Comparison of ENCODE assay signal across 17 cellular contexts in genomic region chr16:11562411-11562810, GRCh38. TPM values are rescaled to one million over a fixed set of nuclear protein-coding genes. Genes with fewer than 3 reads are reported as not detected.
DNase-seq lines count a peak whose midpoint lies in the region; ATAC-seq and TF ChIP-seq lines count a peak whose summit lies in the region.
"Had no signal": no experiment of that assay in that cellular context is flagged by ENCODE, and none has a peak within 500 bp of the region (broad histone marks: within the 10 kb centered on the region; RNA-seq: fewer than 3 reads in every experiment).

No MANE protein-coding gene starts in this region.

- TF ChIP-seq CTCF in lower lobe of right lung (IDR thresholded peaks at IDR 0.05) (no peak), tibial nerve (IDR thresholded peaks at IDR 0.05) (no peak)

- H3K27ac Mint-ChIP-seq in activated naive CD4-positive, alpha-beta T cell treated with anti-CD3 and anti-CD28 coated beads, Interleukin-2, amount 50 U/mL, for 24 hours: no peak overlapping the region
- H3K27ac Mint-ChIP-seq in activated naive CD4-positive, alpha-beta T cell treated with anti-CD3 and anti-CD28 coated beads, Interleukin-2, amount 50 U/mL, for 72 hours: peak overlapping the region in 1 of 2 donors; percentile 88
- peak overlapping the region; percentile 90 for H3K27ac Mint-ChIP-seq in activated T-helper 1 cell treated with anti-CD3 and anti-CD28 coated beads, Interleukin-12 subunit alpha, Interleukin-12 subunit beta, Interleukin-2, Interleukin-4 antibody, amounts not matched to agents 30 ng/mL and 10 ng/mL and 1 ng/mL, durations not matched to agents 14 hours and 24 hours and 36 hours

- H3K27me3 ChIP-seq in lower lobe of right lung (ENCODE audit: low read depth): no peaks in the 10 kb centered on the region
- no peaks in the 10 kb centered on the region for H3K27me3 ChIP-seq in tibial nerve
- H3K27me3 ChIP-seq: adrenal gland had no signal

- DNase-seq in activated naive CD4-positive, alpha-beta T cell treated with anti-CD3 and anti-CD28 coated beads, Interleukin-2, amount 50 U/mL, for 72 hours (ENCODE audit: low spot score in 2 of 2): no peak
- DNase-seq in activated T-helper 1 cell treated with anti-CD3 and anti-CD28 coated beads, Interleukin-12 subunit alpha, Interleukin-12 subunit beta, Interleukin-2, Interleukin-4 antibody, amounts not matched to agents 30 ng/mL and 10 ng/mL and 1 ng/mL, durations not matched to agents 14 hours and 24 hours and 36 hours (ENCODE audit: low spot score): no peak
- DNase-seq in lower lobe of right lung (no peak), tibial nerve (ENCODE audit: low spot score in 2 of 2) (no peak), DMS153 treated with DMSO at 0.1 percent for 48 hours (lab: John Stamatoyannopoulos, UW; ENCODE audit: unreplicated experiment) (no peak)
- DNase-seq in stimulated activated CD8-positive, alpha-beta memory T cell treated with anti-CD3 and anti-CD28 coated beads, Interleukin-4, amount 100 ng/mL, for 48 hours: no peak
- DNase-seq: activated CD4-positive, alpha-beta T cell treated with anti-CD3 and anti-CD28 coated beads for 48 hours; adrenal gland; AML-193; foreskin melanocyte; KG1; left colon; NCI-H187; occipital lobe had no signal

- no peaks in the 10 kb centered on the region for H3K27me3 Mint-ChIP-seq in activated naive CD4-positive, alpha-beta T cell treated with anti-CD3 and anti-CD28 coated beads, Interleukin-2, amount 50 U/mL, for 24 hours
- H3K27me3 Mint-ChIP-seq in activated T-helper 1 cell treated with anti-CD3 and anti-CD28 coated beads, Interleukin-12 subunit alpha, Interleukin-12 subunit beta, Interleukin-2, Interleukin-4 antibody, amounts not matched to agents 30 ng/mL and 10 ng/mL and 1 ng/mL, durations not matched to agents 14 hours and 24 hours and 36 hours (ENCODE audit: insufficient read depth): no peaks in the 10 kb centered on the region

- peaks cover 89% of the 10 kb centered on the region for H3K4me1 Mint-ChIP-seq in activated naive CD4-positive, alpha-beta T cell treated with anti-CD3 and anti-CD28 coated beads, Interleukin-2, amount 50 U/mL, for 24 hours
- H3K4me1 Mint-ChIP-seq in activated T-helper 1 cell treated with anti-CD3 and anti-CD28 coated beads, Interleukin-12 subunit alpha, Interleukin-12 subunit beta, Interleukin-2, Interleukin-4 antibody, amounts not matched to agents 30 ng/mL and 10 ng/mL and 1 ng/mL, durations not matched to agents 14 hours and 24 hours and 36 hours (ENCODE audit: low read depth): peaks cover 79% of the 10 kb centered on the region

- H3K9me3 Mint-ChIP-seq in activated naive CD4-positive, alpha-beta T cell treated with anti-CD3 and anti-CD28 coated beads, Interleukin-2, amount 50 U/mL, for 24 hours: no peaks in the 10 kb centered on the region
- no peaks in the 10 kb centered on the region for H3K9me3 Mint-ChIP-seq in activated naive CD4-positive, alpha-beta T cell treated with anti-CD3 and anti-CD28 coated beads, Interleukin-2, amount 50 U/mL, for 72 hours
- no peaks in the 10 kb centered on the region for H3K9me3 Mint-ChIP-seq in activated T-helper 1 cell treated with anti-CD3 and anti-CD28 coated beads, Interleukin-12 subunit alpha, Interleukin-12 subunit beta, Interleukin-2, Interleukin-4 antibody, amounts not matched to agents 30 ng/mL and 10 ng/mL and 1 ng/mL, durations not matched to agents 14 hours and 24 hours and 36 hours

- 74 to 75% methylated on average over 7 of the region's 7 CpGs for whole genome bisulfite sequencing in tibial nerve, 2 donors

- TF ChIP-seq POLR2A in tibial nerve (IDR thresholded peaks at IDR 0.05): no peak

- H3K27ac ChIP-seq in lower lobe of right lung (peak overlapping the region; percentile 21), tibial nerve (peak overlapping the region in 3 of 4 donors; percentile 68 to 90 (median 83))

- peaks cover 59% of the 10 kb centered on the region for H3K4me1 ChIP-seq in lower lobe of right lung
- H3K4me1 ChIP-seq in tibial nerve: peaks cover 0 to 77% (median 38%) of the 10 kb centered on the region in 4 donors

- no peaks in the 10 kb centered on the region for H3K9me3 ChIP-seq in lower lobe of right lung
- no peaks in the 10 kb centered on the region for H3K9me3 ChIP-seq in tibial nerve
- H3K9me3 ChIP-seq: adrenal gland had no signal

- H3K4me3 Mint-ChIP-seq in activated naive CD4-positive, alpha-beta T cell treated with anti-CD3 and anti-CD28 coated beads, Interleukin-2, amount 50 U/mL, for 24 hours: peak overlapping the region; percentile 87
- H3K4me3 Mint-ChIP-seq in activated T-helper 1 cell treated with anti-CD3 and anti-CD28 coated beads, Interleukin-12 subunit alpha, Interleukin-12 subunit beta, Interleukin-2, Interleukin-4 antibody, amounts not matched to agents 30 ng/mL and 10 ng/mL and 1 ng/mL, durations not matched to agents 14 hours and 24 hours and 36 hours: no peak overlapping the region

- H3K4me3 ChIP-seq in lower lobe of right lung: no peak overlapping the region
- no peak overlapping the region for H3K4me3 ChIP-seq in tibial nerve
- H3K4me3 ChIP-seq: adrenal gland had no signal

- intact Hi-C loops in activated T-helper 1 cell treated with anti-CD3 and anti-CD28 coated beads, Interleukin-12 subunit alpha, Interleukin-12 subunit beta, Interleukin-2, Interleukin-4 antibody, amounts not matched to agents 30 ng/mL and 10 ng/mL and 1 ng/mL, durations not matched to agents 14 hours and 24 hours and 36 hours (cut with micrococcal nuclease): loop anchor here (5.0 kb wide), 1 partner anchor 235 kb away; the partner anchor contains the start of gene ZC3H7A
- intact Hi-C loops in lower lobe of right lung (cut with DNase I): no loop called here

- no peak for ATAC-seq in activated naive CD4-positive, alpha-beta T cell treated with anti-CD3 and anti-CD28 coated beads, Interleukin-2, amount 50 U/mL, for 72 hours
- ATAC-seq in lower lobe of right lung (no peak), GM21786 (IDR thresholded peaks at IDR 0.05; ENCODE audit: unreplicated experiment) (no peak)
- ATAC-seq: left colon, SK-N-SH treated with all-trans-retinoic acid at 6 μM for 48 hours had no signal

- TF ChIP-seq EP300 in tibial nerve (IDR thresholded peaks at IDR 0.05): no peak

- H3K36me3 Mint-ChIP-seq in activated naive CD4-positive, alpha-beta T cell treated with anti-CD3 and anti-CD28 coated beads, Interleukin-2, amount 50 U/mL, for 24 hours: peaks cover 8% of the 10 kb centered on the region
- H3K36me3 Mint-ChIP-seq in activated naive CD4-positive, alpha-beta T cell treated with anti-CD3 and anti-CD28 coated beads, Interleukin-2, amount 50 U/mL, for 72 hours: peaks cover 13 to 25% of the 10 kb centered on the region in 2 donors
- peaks cover 42% of the 10 kb centered on the region for H3K36me3 Mint-ChIP-seq in activated T-helper 1 cell treated with anti-CD3 and anti-CD28 coated beads, Interleukin-12 subunit alpha, Interleukin-12 subunit beta, Interleukin-2, Interleukin-4 antibody, amounts not matched to agents 30 ng/mL and 10 ng/mL and 1 ng/mL, durations not matched to agents 14 hours and 24 hours and 36 hours (ENCODE audit: low read depth)

- H3K36me3 ChIP-seq in lower lobe of right lung (peaks cover 30% of the 10 kb centered on the region), tibial nerve (peaks cover 0 to 8% (median 0%) of the 10 kb centered on the region in 3 donors)
- H3K36me3 ChIP-seq: adrenal gland had no signal

RNA-seq across cellular contexts. Expression of gene LITAF, which starts 24.3 kb away (rescaled TPM):
- 100 to 1,000 TPM in 1 of 2 donors, 10 to 100 TPM in 1; 91.0 to 112 TPM for total RNA-seq in activated naive CD4-positive, alpha-beta T cell treated with anti-CD3 and anti-CD28 coated beads, Interleukin-2, amount 50 U/mL, for 72 hours
- total RNA-seq in activated T-helper 1 cell treated with anti-CD3 and anti-CD28 coated beads, Interleukin-12 subunit alpha, Interleukin-12 subunit beta, Interleukin-2, Interleukin-4 antibody, amounts not matched to agents 30 ng/mL and 10 ng/mL and 1 ng/mL, durations not matched to agents 14 hours and 24 hours and 36 hours: 197 and 199 TPM in 2 replicates
- total RNA-seq in lower lobe of right lung: 281 TPM
- total RNA-seq in tibial nerve: 10 to 100 TPM; 54.8 to 73.0 (median 65.3) TPM
